8 cellular contexts compared by ENCODE assay signal in the genomic region with DNA sequence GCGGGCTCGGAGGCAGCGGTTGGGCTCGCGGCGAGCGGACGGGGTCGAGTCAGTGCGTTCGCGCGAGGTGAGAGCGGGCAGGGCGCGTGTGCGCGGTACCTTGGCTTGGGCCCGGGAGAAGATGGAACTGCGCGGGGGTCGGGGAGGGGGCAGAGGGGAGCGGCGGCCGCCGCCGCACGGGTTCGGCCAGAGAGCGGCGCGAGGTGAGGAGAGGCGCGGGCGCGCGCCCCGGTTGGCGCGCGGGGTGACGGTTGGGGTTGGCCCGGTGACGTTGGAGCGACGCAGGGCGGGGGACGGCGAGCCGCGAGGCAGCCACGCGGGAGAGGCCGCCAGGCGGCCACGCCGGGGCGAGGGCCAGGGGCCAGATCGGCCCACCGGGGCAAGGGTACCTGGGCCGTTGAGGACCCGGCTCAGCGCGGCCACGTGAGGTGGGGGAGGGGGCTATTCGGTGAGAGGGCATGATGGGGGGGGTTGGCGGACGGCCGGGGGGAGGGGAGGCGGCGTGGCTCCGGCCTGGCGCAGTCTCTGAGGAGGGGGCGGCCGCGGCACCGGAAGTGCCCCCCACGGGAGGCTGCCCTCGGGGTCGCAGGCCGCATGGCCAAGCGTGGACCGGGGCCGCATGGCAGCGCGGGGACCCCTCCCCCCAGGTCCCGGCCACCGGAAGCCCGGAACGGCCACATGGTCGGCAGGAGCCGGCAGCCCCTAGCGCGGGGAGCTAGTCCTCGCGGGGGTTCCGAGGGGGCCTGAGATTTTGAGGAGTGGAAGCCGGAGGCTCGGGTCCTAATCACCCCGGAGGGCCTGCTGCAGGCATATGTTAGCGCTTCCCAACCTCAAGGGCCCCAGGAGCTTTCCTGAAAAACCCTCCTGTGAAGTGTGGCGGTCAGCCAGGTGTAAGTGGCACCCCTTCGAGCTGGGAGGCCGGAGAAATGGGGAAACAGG. TPM values are rescaled to one million over a fixed set of nuclear protein-coding genes. Genes with fewer than 3 reads are reported as not detected.
A peak's percentile ranks its signal among the peaks of the same experiment; 100 is the strongest.
DNase-seq lines count a peak whose midpoint lies in the region; FAIRE-seq and TF ChIP-seq lines count a peak whose summit lies in the region.

No MANE protein-coding gene starts in this region.

- intact Hi-C loops in sigmoid colon (cut with DNase I) = loop anchor here (1.0 to 5.0 kb wide), 4 partner anchors 21 to 264 kb away; a partner anchor contains a TSS

- H3K4me2 ChIP-seq in astrocyte (ENCODE audit: low read length) = peak overlapping the region; percentile 89

- H3K36me3 Mint-ChIP-seq in astrocyte (ENCODE audit: low read depth, unreplicated experiment) = peaks cover 19% of the 10 kb centered on the region

- no peak for TF ChIP-seq EP300 in sigmoid colon (IDR thresholded peaks at IDR 0.05)

- H3K4me1 ChIP-seq in HAP-1 (peaks cover 3% of the 10 kb centered on the region), astrocyte (ENCODE audit: insufficient read depth, low read length) (peaks cover 20% of the 10 kb centered on the region), iPS DF 6.9 (ENCODE audit: control insufficient read depth, insufficient read depth, low read length) (no peaks in the 10 kb centered on the region), sigmoid colon (peaks cover 0 to 40% (median 31%) of the 10 kb centered on the region in 4 donors)

- peak overlapping the region; percentile 97 for H3K27ac Mint-ChIP-seq in astrocyte (ENCODE audit: unreplicated experiment)

- no peaks in the 10 kb centered on the region for H3K9me3 Mint-ChIP-seq in astrocyte (ENCODE audit: unreplicated experiment)

- H2AFZ ChIP-seq in astrocyte (ENCODE audit: low read depth, low read length) = no peak overlapping the region

- peaks cover 50% of the 10 kb centered on the region for H3K36me3 ChIP-seq in HAP-1 (replicated peaks)
- H3K36me3 ChIP-seq in SK-N-MC (ENCODE audit: insufficient read depth, low read length) = peaks cover 40% of the 10 kb centered on the region
- peaks cover 35% of the 10 kb centered on the region for H3K36me3 ChIP-seq in astrocyte (ENCODE audit: insufficient read depth, low read length)
- peaks cover 27% of the 10 kb centered on the region for H3K36me3 ChIP-seq in iPS DF 6.9 (ENCODE audit: control insufficient read depth, insufficient read depth, low read length)
- H3K36me3 ChIP-seq in sigmoid colon = peaks cover 28 to 36% (median 30%) of the 10 kb centered on the region in 4 donors

- in situ Hi-C loops in HAP-1 (cut with MboI; ENCODE audit: low sequenced_read_pairs) = no loop called here

- peak overlapping the region; percentile 93 for H3K4me3 ChIP-seq in AG10803 (ENCODE audit: low read length)
- H3K4me3 ChIP-seq in HAP-1 = peak overlapping the region; percentile 90
- H3K4me3 ChIP-seq in SK-N-MC = peak overlapping the region; percentile 88
- peak overlapping the region; percentile 87 for H3K4me3 ChIP-seq in astrocyte (ENCODE audit: insufficient read depth, low read depth, low read length)
- peak overlapping the region; percentile 99 for H3K4me3 ChIP-seq in iPS DF 6.9 (ENCODE audit: low read length)
- H3K4me3 ChIP-seq in sigmoid colon = peak overlapping the region; percentile 66 to 100 (median 96)

- H3K4me3 Mint-ChIP-seq in astrocyte (ENCODE audit: unreplicated experiment) = peak overlapping the region; percentile 97

- H3K9me3 ChIP-seq in HAP-1 (no peaks in the 10 kb centered on the region), SK-N-MC (ENCODE audit: low read depth, low read length) (no peaks in the 10 kb centered on the region), astrocyte (ENCODE audit: insufficient read depth, low read depth, low read length) (no peaks in the 10 kb centered on the region), iPS DF 6.9 (ENCODE audit: control insufficient read depth, insufficient read depth, low read length) (no peaks in the 10 kb centered on the region), sigmoid colon (no peaks in the 10 kb centered on the region)

- H3K4me1 Mint-ChIP-seq in astrocyte (ENCODE audit: low read depth, unreplicated experiment) = peaks cover 32% of the 10 kb centered on the region

- H3K27me3 Mint-ChIP-seq in astrocyte (ENCODE audit: low read depth, unreplicated experiment) = no peaks in the 10 kb centered on the region

- H3K27ac ChIP-seq in SK-N-MC (peak overlapping the region; percentile 96), astrocyte (ENCODE audit: low read depth, low read length) (peak overlapping the region; percentile 90), iPS DF 6.9 (ENCODE audit: low read length) (no peak overlapping the region), sigmoid colon (peak overlapping the region; percentile 99 to 100 (median 100))

- TF ChIP-seq POLR2A in sigmoid colon (IDR thresholded peaks at IDR 0.05) = no peak

- FAIRE-seq in astrocyte (lab: Jason Lieb, UNC) = no peak

- H3K27me3 ChIP-seq in HAP-1 (ENCODE audit: low read depth) (no peaks in the 10 kb centered on the region), astrocyte (ENCODE audit: insufficient read depth, low read length) (no peaks in the 10 kb centered on the region), iPS DF 6.9 (ENCODE audit: control insufficient read depth, insufficient read depth, low read length) (no peaks in the 10 kb centered on the region), sigmoid colon (no peaks in the 10 kb centered on the region)

- H4K20me1 ChIP-seq in astrocyte (ENCODE audit: insufficient read depth, low read length) = peaks cover 47% of the 10 kb centered on the region

- no peak for TF ChIP-seq CTCF in AG10803 (conservative IDR thresholded peaks at IDR 0.05; ENCODE audit: low read length)
- TF ChIP-seq CTCF in astrocyte (IDR thresholded peaks at IDR 0.05; ENCODE audit: insufficient read depth, low read depth, low read length) = no peak
- no peak for TF ChIP-seq CTCF in sigmoid colon (IDR thresholded peaks at IDR 0.05)

- WGBS in iPS DF 6.9 (ENCODE audit: insufficient coverage, insufficient read length) = no CpG with 5 or more reads among the region's 104 CpGs
- WGBS in sigmoid colon, 2 donors = 1% methylated on average over 104 of the region's 104 CpGs

- DNase-seq in AG10803 (ENCODE audit: low read depth) (peak; percentile 39), HAP-1 (ENCODE audit: low spot score in 2 of 2) (peak in 1 of 2 experiments; percentile 70), SK-N-MC (ENCODE audit: low read depth, low spot score) (no peak), astrocyte (ENCODE audit: low read depth) (no peak), iPS DF 6.9 (ENCODE audit: low read depth, low spot score) (no peak), sigmoid colon (no peak), NCI-H1694 treated with DMSO at 0.1 percent for 48 hours (lab: John Stamatoyannopoulos, UW) (no peak), globus pallidus (ENCODE audit: low spot score) (no peak)

- H3K79me2 ChIP-seq in astrocyte (ENCODE audit: insufficient read depth, low read length) = peaks cover 51% of the 10 kb centered on the region

- H3K9ac ChIP-seq in SK-N-MC (ENCODE audit: insufficient read length) = peak overlapping the region; percentile 97
- H3K9ac ChIP-seq in astrocyte (ENCODE audit: low read length) = peak overlapping the region; percentile 98

RNA-seq across cellular contexts. Expression of a gene that starts 0.5 kb away (rescaled TPM):
- 841 and 915 TPM in 2 replicates for total RNA-seq in astrocyte
- 100 to 1,000 TPM; 104 to 156 (median 125) TPM for total RNA-seq in sigmoid colon
- 100 to 1,000 TPM; 315 to 603 (median 403) TPM for polyA plus RNA-seq in sigmoid colon

RNA-seq across cellular contexts. Expression of a gene that starts 7.2 kb away (rescaled TPM):
- total RNA-seq in astrocyte (41.7 and 49.8 TPM in 2 replicates), sigmoid colon (100 to 1,000 TPM in 1 of 4 donors, 10 to 100 TPM in 3; 82.3 to 114 (median 85.4) TPM)
- 100 to 1,000 TPM in 1 of 3 donors, 10 to 100 TPM in 2; 67.9 to 113 (median 77.2) TPM for polyA plus RNA-seq in sigmoid colon

RNA-seq across cellular contexts. Expression of a gene that starts 13.5 kb away (rescaled TPM):
- total RNA-seq in astrocyte = 0.24 and 0.86 TPM in 2 replicates
- total RNA-seq in sigmoid colon = 1 to 10 TPM in 3 of 4 donors, under 1 TPM in 1; 0.28 to 2.5 (median 1.5) TPM
- 10 to 100 TPM in 2 of 3 donors, 1 to 10 TPM in 1; 4.8 to 37.6 (median 20.1) TPM for polyA plus RNA-seq in sigmoid colon

RNA-seq across cellular contexts. Expression of a gene that starts 21.2 kb away (rescaled TPM):
- total RNA-seq in astrocyte (32.5 and 32.6 TPM in 2 replicates), sigmoid colon (10 to 100 TPM; 14.3 to 29.6 (median 17.6) TPM)
- polyA plus RNA-seq in sigmoid colon = 10 to 100 TPM in 1 of 3 donors, 1 to 10 TPM in 2; 6.0 to 31.6 (median 6.0) TPM

RNA-seq across cellular contexts. Expression of a gene that starts 26.4 kb away (rescaled TPM):
- total RNA-seq in astrocyte (0.30 TPM in 1 of 2 replicates, not detected in the other), sigmoid colon (100 to 1,000 TPM in 2 of 4 donors, 10 to 100 TPM in 2; 72.9 to 127 (median 94.7) TPM)
- 1 to 10 TPM in 2 of 3 donors, under 1 TPM in 1; 0.60 to 7.9 (median 2.8) TPM for polyA plus RNA-seq in sigmoid colon
